8 cellular contexts compared by ENCODE assay signal in the genomic region with DNA sequence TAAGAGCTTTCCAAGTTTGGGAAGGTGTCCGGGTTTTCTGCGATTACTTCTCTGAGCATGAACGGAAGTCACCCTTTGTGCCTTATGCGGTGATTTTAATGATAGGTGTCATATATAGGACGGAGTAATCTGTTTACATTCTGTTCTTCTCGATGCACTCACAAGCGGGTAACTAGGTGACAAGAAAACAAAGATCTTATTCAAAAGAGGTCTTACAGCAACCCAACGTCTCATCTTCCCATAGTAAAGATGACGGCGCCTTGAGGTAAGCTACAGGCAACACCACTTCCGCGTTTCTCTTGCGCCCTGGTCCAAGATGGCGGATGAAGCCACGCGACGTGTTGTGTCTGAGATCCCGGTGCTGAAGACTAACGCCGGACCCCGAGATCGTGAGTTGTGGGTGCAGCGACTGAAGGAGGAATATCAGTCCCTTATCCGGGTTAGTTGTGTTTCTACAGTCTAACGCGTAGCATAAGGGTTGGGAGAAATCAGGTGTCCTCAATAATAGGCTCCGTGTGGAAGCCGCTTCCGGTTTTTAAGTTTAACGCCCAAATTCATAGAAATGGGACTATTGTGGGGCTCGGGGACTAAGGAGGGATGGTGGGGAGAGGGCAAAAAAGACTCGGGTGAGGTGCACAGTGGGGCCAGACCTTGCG.
A peak's percentile ranks its signal among the peaks of the same experiment; 100 is the strongest.
DNase-seq lines count a peak whose midpoint lies in the region; ATAC-seq and TF ChIP-seq lines count a peak whose summit lies in the region.

Gene UFC1, plus strand, starts transcription at position 297 of the 656 bp plus-strand sequence. Its CDS starts 20 bp downstream, at position 317.

- H3K4me3 ChIP-seq in choroid plexus epithelial cell (ENCODE audit: low read depth, low read length), result peak within 1 kb of the TSS; percentile 86

- H3K27me3 ChIP-seq in layer of hippocampus (ENCODE audit: control insufficient read depth, insufficient read depth, low read length), result no peaks in the 10 kb centered on the region

- DNase-seq in AG08396 (ENCODE audit: low spot score) (peak; percentile 84), NCI-H524 (lab: John Stamatoyannopoulos, UW) (peak; percentile 47 to 77), choroid plexus epithelial cell (ENCODE audit: low read depth) (peak; percentile 95)
- DNase-seq in activated CD4-positive, alpha-beta T cell treated with anti-CD3 and anti-CD28 coated beads for 24 hours (ENCODE audit: low read depth in 2 of 2), result peak; percentile 63 to 68
- peak in 3 of 4 experiments; percentile 54 to 62 (median 62) for DNase-seq in stimulated activated CD4-positive, alpha-beta T cell treated with anti-CD3 and anti-CD28 coated beads, Interleukin-1b, Interleukin-23, amount 100 ng/mL, for 24 hours (ENCODE audit: low read depth in 4 of 4, low spot score in 1 of 4)

- TF ChIP-seq CTCF in choroid plexus epithelial cell (conservative IDR thresholded peaks at IDR 0.05; ENCODE audit: low read depth, low read length), result no peak

- ATAC-seq in GM19025 (IDR thresholded peaks at IDR 0.05; ENCODE audit: low read depth, unreplicated experiment) (peak; percentile 82), HG03439 (IDR thresholded peaks at IDR 0.05; ENCODE audit: unreplicated experiment) (peak; percentile 76)

- H3K27ac ChIP-seq in layer of hippocampus (ENCODE audit: low read depth, low read length), result peak within 1 kb of the TSS; percentile 97

Comparison
In these comparisons a context has a peak if more than half of its experiments do, and no peak if none do; other contexts are left out.
1. Peak in every context shown above with its lines: DNase-seq, ATAC-seq, H3K4me3 ChIP-seq and H3K27ac ChIP-seq.